In the genomic region with DNA sequence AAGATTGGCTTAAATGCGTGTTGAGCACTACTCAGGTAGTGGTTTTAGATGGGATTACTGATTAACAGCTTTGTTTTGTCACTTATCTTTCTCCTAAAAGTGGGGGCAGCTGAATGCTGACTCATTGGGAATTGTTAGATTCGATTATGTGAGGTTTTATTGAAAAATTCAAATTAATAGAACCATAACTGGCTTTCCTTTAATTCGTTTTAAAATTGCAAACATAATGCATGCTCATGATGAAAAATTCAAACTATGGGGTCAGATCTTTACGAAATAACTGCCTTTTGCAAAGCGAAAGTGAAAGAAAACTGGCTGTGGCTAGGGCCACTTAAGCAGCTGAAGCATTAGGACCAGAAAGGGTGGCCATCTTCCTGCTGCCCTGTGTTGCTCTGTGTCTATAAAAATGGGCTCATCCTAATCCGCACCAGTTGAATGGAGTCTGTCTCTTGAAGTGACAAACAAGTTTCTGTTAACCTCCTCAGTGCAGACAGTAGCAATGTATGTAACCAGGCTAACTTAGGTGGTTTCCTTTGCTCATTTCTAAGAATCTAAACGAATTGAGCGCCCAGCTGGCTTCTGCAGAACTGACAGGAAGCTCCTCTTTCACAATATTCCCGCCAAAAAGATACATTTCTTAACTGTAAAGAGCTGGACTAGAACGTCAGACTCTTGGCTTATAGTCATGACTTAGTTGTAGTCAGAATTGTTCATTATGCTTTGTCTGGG, we compare ENCODE assay signal across 9 cellular contexts. TPM values are rescaled to one million over a fixed set of nuclear protein-coding genes. Genes with fewer than 3 reads are reported as not detected.
DNase-seq lines count a peak whose midpoint lies in the region; ATAC-seq, FAIRE-seq and TF ChIP-seq lines count a peak whose summit lies in the region.
"Had no signal": no experiment of that assay in that cellular context is flagged by ENCODE, and none has a peak within 500 bp of the region (broad histone marks: within the 10 kb centered on the region; RNA-seq: fewer than 3 reads in every experiment).

No MANE protein-coding gene starts in this region.

- SMC1A ChIA-PET in GM12878 (lab: Charles Lee; ENCODE audit: uncharacterized antibody, unreplicated experiment): interaction anchor here (0.7 to 2.4 kb wide), 12 partner anchors 9 to 99 kb away, joined by 3 to 10 read pairs (median 4); partner anchors contain the start of gene DENND10

- FAIRE-seq in GM12878 (lab: Jason Lieb, UNC): peak; percentile 86

- in situ Hi-C loops in GM12878 (cut with MboI): no loop called here

- peaks cover 0 to 5% of the 10 kb centered on the region in 2 experiments; a peak in 2 of 4 replicates for H3K36me3 ChIP-seq in GM12878 (ENCODE audit: control insufficient read depth in 2 of 2, insufficient read depth in 2 of 2, low read length in 1 of 2)
- peaks cover 28% of the 10 kb centered on the region for H3K36me3 ChIP-seq in upper lobe of right lung

- CTCF ChIA-PET in RWPE1 (lab: Yijun Ruan, JAX): interaction anchor here (0.6 kb wide), 1 partner anchor 15 kb away, joined by 3 read pairs; no protein-coding TSS in a partner anchor
- CTCF ChIA-PET in GM12878 (lab: Yijun Ruan, JAX): interaction anchor here (0.6 to 1.6 kb wide), 7 partner anchors 13 to 314 kb away, joined by 3 to 6 read pairs (median 4); no protein-coding TSS in a partner anchor

- TF ChIP-seq CTCF in RWPE1 (conservative IDR thresholded peaks at IDR 0.05; ENCODE audit: low read depth): no peak
- TF ChIP-seq CTCF in GM12878 (IDR thresholded peaks at IDR 0.05 in 2 of 3, conservative IDR thresholded peaks at IDR 0.05 in 1 of 3; ENCODE audit: control insufficient read depth in 2 of 3, extremely low read depth in 1 of 3, insufficient read depth in 1 of 3, low read depth in 3 of 3, low read length in 3 of 3): no peak
- no peak for TF ChIP-seq CTCF in upper lobe of right lung (IDR thresholded peaks at IDR 0.05)

- peak overlapping the region; percentile 70 for H3K4me2 ChIP-seq in GM12878 (ENCODE audit: control insufficient read depth, insufficient read depth)

- H3K9me3 ChIP-seq in GM12878 (replicated peaks; ENCODE audit: control insufficient read depth, insufficient read depth, low read length): no peaks in the 10 kb centered on the region
- H3K9me3 ChIP-seq in upper lobe of right lung: no peaks in the 10 kb centered on the region

- H3K27me3 ChIP-seq in GM12878 (replicated peaks in 1 of 2; ENCODE audit: control insufficient read depth in 2 of 2, insufficient read depth in 2 of 2, low read length in 1 of 2): no peaks in the 10 kb centered on the region
- H3K27me3 ChIP-seq in upper lobe of right lung: no peaks in the 10 kb centered on the region

- peak overlapping the region; percentile 96 for H2AFZ ChIP-seq in GM12878 (ENCODE audit: control insufficient read depth, low read depth, low read length)

- ATAC-seq in GM18502 (IDR thresholded peaks at IDR 0.05; ENCODE audit: poor library complexity, unreplicated experiment) (peak; percentile 63), HG02884 (IDR thresholded peaks at IDR 0.05; ENCODE audit: unreplicated experiment) (peak; percentile 77), GM12878 (peak; percentile 94), memory B cell (ENCODE audit: low read depth) (peak; percentile 59), upper lobe of right lung (peak; percentile 71)

- H4K20me1 ChIP-seq in GM12878 (ENCODE audit: control insufficient read depth, insufficient read depth): no peaks in the 10 kb centered on the region

- H3K79me2 ChIP-seq in GM12878 (ENCODE audit: control insufficient read depth, insufficient read depth, low read length): no peaks in the 10 kb centered on the region

- no peaks in the 10 kb centered on the region for H3K9me3 Mint-ChIP-seq in memory B cell

- no peak for DNase-seq in RWPE1 (ENCODE audit: low spot score)
- peak; percentile 45 for DNase-seq in GM12878 (ENCODE audit: low read depth, low spot score)
- peak in 1 of 2 donors; percentile 2 for DNase-seq in memory B cell (ENCODE audit: low spot score in 2 of 2)
- no peak for DNase-seq in upper lobe of right lung
- DNase-seq in NCI-H187 (lab: John Stamatoyannopoulos, UW): no peak
- DNase-seq in NCI-H2081 treated with DMSO at 0.1 percent for 48 hours (lab: John Stamatoyannopoulos, UW): no peak

- H3K4me1 ChIP-seq in GM12878 (ENCODE audit: control insufficient read depth, insufficient read depth, low read length): peaks cover 14% of the 10 kb centered on the region
- peaks cover 23% of the 10 kb centered on the region for H3K4me1 ChIP-seq in upper lobe of right lung

- H3K36me3 Mint-ChIP-seq in memory B cell: peaks cover 13% of the 10 kb centered on the region

- H3K27ac Mint-ChIP-seq in memory B cell: peak overlapping the region; percentile 86

- no peak for TF ChIP-seq RAD21 in GM12878 (IDR thresholded peaks at IDR 0.05; ENCODE audit: insufficient read depth, low read depth, low read length)

- peak overlapping the region; percentile 31; the same call in 1 of the 2 replicates for H3K9ac ChIP-seq in GM12878 (ENCODE audit: control insufficient read depth, insufficient read depth, low read length)

- BruUV-seq in GM12878 (replicated peaks; lab: Mats Ljungman, UMichigan): no TSS peak

- peak; percentile 61 for TF ChIP-seq POLR2A in GM12878 (IDR thresholded peaks at IDR 0.05; ENCODE audit: low read depth, low read length)

- RAD21 ChIA-PET in GM12878 (lab: Charles Lee; ENCODE audit: unreplicated experiment): interaction anchor here (0.9 to 1.7 kb wide), 9 partner anchors 12 to 160 kb away, joined by 3 to 13 read pairs (median 4); partner anchors contain the start of genes DENND10, EIF3A and PRDX3

- peaks cover 8% of the 10 kb centered on the region for H3K4me1 Mint-ChIP-seq in memory B cell

- peak overlapping the region; percentile 85 for H3K4me3 Mint-ChIP-seq in memory B cell

- POLR2A ChIA-PET in RWPE1 (lab: Yijun Ruan, JAX; ENCODE audit: low non-redundant PET) (interaction anchor here (0.6 kb wide), 2 partner anchors 13 to 25 kb away, joined by 5 to 6 read pairs; no protein-coding TSS in a partner anchor), GM12878 (lab: Charles Lee) (interaction anchor here (0.6 to 1.9 kb wide), 7 partner anchors 12 to 344 kb away, joined by 3 to 8 read pairs (median 4); partner anchors contain the start of gene DENND10)

- WGBS in GM12878 (ENCODE audit: insufficient coverage, insufficient replicate concordance, low lambda C conversion rate, missing lambda C conversion rate): under 1% methylated on average over 10 of the region's 10 CpGs

- H3K27me3 Mint-ChIP-seq in memory B cell: no peaks in the 10 kb centered on the region

- H3K4me3 ChIP-seq in GM12878 (peak overlapping the region; percentile 24), upper lobe of right lung (peak overlapping the region; percentile 50)

- peak overlapping the region; percentile 50 for H3K27ac ChIP-seq in RWPE1
- H3K27ac ChIP-seq in GM12878 (ENCODE audit: control insufficient read depth, insufficient read depth): peak overlapping the region; percentile 76
- H3K27ac ChIP-seq in upper lobe of right lung: peak overlapping the region; percentile 80
- H3K27ac ChIP-seq: VCaP had no signal

- TF ChIP-seq EP300 in GM12878 (IDR thresholded peaks at IDR 0.05; ENCODE audit: borderline replicate concordance in 1 of 2, control insufficient read depth in 1 of 2, low read depth in 2 of 2, low read length in 2 of 2): no peak

- intact Hi-C loops in GM12878 (cut with micrococcal nuclease; ENCODE audit: unreplicated experiment) (no loop called here), upper lobe of right lung (cut with DNase I) (no loop called here)

RNA-seq across cellular contexts. Expression of gene DENND10, which starts 27.8 kb away (rescaled TPM):
- 21.6 and 24.7 TPM in 2 replicates for total RNA-seq in GM12878 (2013; cell fraction: nucleolus; rRNA removed)
- total RNA-seq in GM12878 (2014; rRNA removed): 30.0 and 35.7 TPM in 2 replicates
- 23.8 and 30.8 TPM in 2 replicates for total RNA-seq in GM12878 (2014; rRNA removed; fragmentation: Illumina TruSeq; extraction: Trizol)
- 21.5 and 26.6 TPM in 2 replicates for total RNA-seq in GM12878 (2021)
- polyA plus RNA-seq in GM12878 (2011; ENCODE audit: low read depth): 10.6 TPM
- 25.8 and 32.9 TPM in 2 replicates for polyA plus RNA-seq in GM12878 (2011; rRNA removed)
- polyA plus RNA-seq in GM12878 (2011; cell fraction: cytosol; rRNA removed): 17.0 and 18.3 TPM in 2 replicates
- 12.1 and 14.0 TPM in 2 replicates for polyA plus RNA-seq in GM12878 (2011; cell fraction: nucleus; rRNA removed)
- 17.9 and 18.3 TPM in 2 replicates for polyA plus RNA-seq in GM12878 (2012)
- 29.7 and 31.9 TPM in 2 replicates for polyA plus RNA-seq in GM12878 (2014; fragmentation: Illumina TruSeq; extraction: Trizol)
- 10 to 100 TPM; 23.7 to 39.8 TPM for polyA plus RNA-seq in GM12878 (2014; fragmentation: Nextera tagmentation; extraction: Ambion mirVana)
- polyA plus RNA-seq in GM12878 (2014; rRNA removed): 20.9 and 26.6 TPM in 2 replicates
- 10 to 100 TPM; 25.7 to 28.1 TPM for polyA plus RNA-seq in GM12878 (2016; fragmentation: Nextera tagmentation; extraction: Ambion mirVana)
- 15.5 and 18.9 TPM in 2 replicates for polyA minus RNA-seq in GM12878 (2011; rRNA and poly(A)+ RNA removed)
- polyA minus RNA-seq in GM12878 (2011; cell fraction: cytosol; rRNA and poly(A)+ RNA removed): 7.2 and 9.4 TPM in 2 replicates
- 8.3 and 12.6 TPM in 2 replicates for polyA minus RNA-seq in GM12878 (2011; cell fraction: nucleus; rRNA and poly(A)+ RNA removed)
- 27.7 TPM for total RNA-seq in upper lobe of right lung

RNA-seq across cellular contexts. Expression of gene SFXN4, which starts 33.8 kb away (rescaled TPM):
- total RNA-seq in GM12878 (2013; cell fraction: nucleolus; rRNA removed): 17.9 and 30.9 TPM in 2 replicates
- total RNA-seq in GM12878 (2014; rRNA removed) (41.7 and 44.9 TPM in 2 replicates), GM12878 (2014; rRNA removed; fragmentation: Illumina TruSeq; extraction: Trizol) (37.8 and 40.7 TPM in 2 replicates), GM12878 (2021) (39.7 and 45.3 TPM in 2 replicates), upper lobe of right lung (20.8 TPM)
- 22.3 TPM for polyA plus RNA-seq in GM12878 (2011; ENCODE audit: low read depth)
- polyA plus RNA-seq in GM12878 (2011; rRNA removed) (40.7 and 48.5 TPM in 2 replicates), GM12878 (2014; fragmentation: Illumina TruSeq; extraction: Trizol) (45.9 and 81.1 TPM in 2 replicates), GM12878 (2014; fragmentation: Nextera tagmentation; extraction: Ambion mirVana) (100 to 1,000 TPM in 1 of 2 experiments, 10 to 100 TPM in 1; 71.9 to 111 TPM), GM12878 (2014; rRNA removed) (51.8 and 54.4 TPM in 2 replicates), GM12878 (2016; fragmentation: Nextera tagmentation; extraction: Ambion mirVana) (10 to 100 TPM; 58.1 to 61.2 TPM)
- polyA plus RNA-seq in GM12878 (2011; cell fraction: cytosol; rRNA removed): 31.6 and 32.4 TPM in 2 replicates
- polyA plus RNA-seq in GM12878 (2011; cell fraction: nucleus; rRNA removed): 39.3 and 40.6 TPM in 2 replicates
- polyA plus RNA-seq in GM12878 (2012): 21.5 and 27.6 TPM in 2 replicates
- 22.2 and 24.2 TPM in 2 replicates for polyA minus RNA-seq in GM12878 (2011; rRNA and poly(A)+ RNA removed)
- polyA minus RNA-seq in GM12878 (2011; cell fraction: cytosol; rRNA and poly(A)+ RNA removed): 10.5 and 13.4 TPM in 2 replicates
- polyA minus RNA-seq in GM12878 (2011; cell fraction: nucleus; rRNA and poly(A)+ RNA removed): 7.7 and 16.3 TPM in 2 replicates

RNA-seq across cellular contexts. Expression of gene PRDX3, which starts 46.9 kb away (rescaled TPM):
- 46.3 and 60.4 TPM in 2 replicates for total RNA-seq in GM12878 (2013; cell fraction: nucleolus; rRNA removed)
- total RNA-seq in GM12878 (2014; rRNA removed): 334 and 363 TPM in 2 replicates
- 240 and 248 TPM in 2 replicates for total RNA-seq in GM12878 (2014; rRNA removed; fragmentation: Illumina TruSeq; extraction: Trizol)
- 195 TPM in 2 replicates for total RNA-seq in GM12878 (2021)
- polyA plus RNA-seq in GM12878 (2011; ENCODE audit: low read depth): 110 TPM
- polyA plus RNA-seq in GM12878 (2011; rRNA removed): 463 and 554 TPM in 2 replicates
- 198 and 231 TPM in 2 replicates for polyA plus RNA-seq in GM12878 (2011; cell fraction: cytosol; rRNA removed)
- 171 and 180 TPM in 2 replicates for polyA plus RNA-seq in GM12878 (2011; cell fraction: nucleus; rRNA removed)
- polyA plus RNA-seq in GM12878 (2012): 130 and 177 TPM in 2 replicates
- polyA plus RNA-seq in GM12878 (2014; fragmentation: Illumina TruSeq; extraction: Trizol): 262 and 272 TPM in 2 replicates
- polyA plus RNA-seq in GM12878 (2014; fragmentation: Nextera tagmentation; extraction: Ambion mirVana): 1,000 to 10,000 TPM in 1 of 2 experiments, 100 to 1,000 TPM in 1; 827 to 1,431 TPM
- polyA plus RNA-seq in GM12878 (2014; rRNA removed): 254 and 258 TPM in 2 replicates
- 100 to 1,000 TPM; 631 to 689 TPM for polyA plus RNA-seq in GM12878 (2016; fragmentation: Nextera tagmentation; extraction: Ambion mirVana)
- polyA minus RNA-seq in GM12878 (2011; rRNA and poly(A)+ RNA removed): 268 and 279 TPM in 2 replicates
- polyA minus RNA-seq in GM12878 (2011; cell fraction: cytosol; rRNA and poly(A)+ RNA removed): 55.9 and 72.6 TPM in 2 replicates
- polyA minus RNA-seq in GM12878 (2011; cell fraction: nucleus; rRNA and poly(A)+ RNA removed): 53.2 and 79.4 TPM in 2 replicates
- total RNA-seq in upper lobe of right lung: 76.7 TPM

RNA-seq across cellular contexts. Expression of gene EIF3A, which starts 51.1 kb away (rescaled TPM):
- 143 and 144 TPM in 2 replicates for total RNA-seq in GM12878 (2013; cell fraction: nucleolus; rRNA removed)
- total RNA-seq in GM12878 (2014; rRNA removed) (82.6 and 86.3 TPM in 2 replicates), GM12878 (2014; rRNA removed; fragmentation: Illumina TruSeq; extraction: Trizol) (159 and 166 TPM in 2 replicates), GM12878 (2021) (138 and 148 TPM in 2 replicates), upper lobe of right lung (96.9 TPM)
- 50.1 TPM for polyA plus RNA-seq in GM12878 (2011; ENCODE audit: low read depth)
- polyA plus RNA-seq in GM12878 (2011; rRNA removed) (47.4 and 49.4 TPM in 2 replicates), GM12878 (2014; fragmentation: Illumina TruSeq; extraction: Trizol) (195 and 219 TPM in 2 replicates), GM12878 (2014; fragmentation: Nextera tagmentation; extraction: Ambion mirVana) (10 to 100 TPM; 42.3 to 46.5 TPM), GM12878 (2014; rRNA removed) (78.1 and 88.9 TPM in 2 replicates), GM12878 (2016; fragmentation: Nextera tagmentation; extraction: Ambion mirVana) (100 to 1,000 TPM; 104 to 108 TPM)
- 35.9 and 50.0 TPM in 2 replicates for polyA plus RNA-seq in GM12878 (2011; cell fraction: cytosol; rRNA removed)
- 21.6 and 53.4 TPM in 2 replicates for polyA plus RNA-seq in GM12878 (2011; cell fraction: nucleus; rRNA removed)
- polyA plus RNA-seq in GM12878 (2012): 79.0 and 84.9 TPM in 2 replicates
- 71.2 and 84.9 TPM in 2 replicates for polyA minus RNA-seq in GM12878 (2011; rRNA and poly(A)+ RNA removed)
- 36.2 and 45.2 TPM in 2 replicates for polyA minus RNA-seq in GM12878 (2011; cell fraction: cytosol; rRNA and poly(A)+ RNA removed)
- 34.9 and 49.1 TPM in 2 replicates for polyA minus RNA-seq in GM12878 (2011; cell fraction: nucleus; rRNA and poly(A)+ RNA removed)
